In genomic region chr1:200980873-200981272, GRCh38 we compare ENCODE assay signal across 28 cellular contexts.
"Had no signal": no experiment of that assay in that cellular context is flagged by ENCODE, and none has a peak within 500 bp of the region (broad histone marks: within the 10 kb centered on the region; RNA-seq: fewer than 3 reads in every experiment).

No MANE protein-coding gene starts in this region.

- H3K4me3 Mint-ChIP-seq: immature natural killer cell; naive thymus-derived CD8-positive, alpha-beta T cell; nephron; neural crest cell; stimulated activated memory B cell treated with anti-CD40 and anti-IgM and Interleukin-4, amounts not matched to agents 10 μg/mL and 1 μg/mL and 100 μg/mL, for 72 hours; stimulated activated naive CD8-positive, alpha-beta T cell treated with anti-CD3 and anti-CD28 coated beads, Interleukin-15, amount 100 ng/mL, for 72 hours had no signal

- DNase-seq: heart left ventricle; hypothalamus; immature natural killer cell; kidney; left colon; left lung; lower lobe of right lung; mesenchymal stem cell; naive thymus-derived CD8-positive, alpha-beta T cell; pancreas; right lobe of liver; stimulated activated CD4-positive, alpha-beta T cell treated with anti-CD3 and anti-CD28 coated beads, Interleukin-12 subunit alpha, Interleukin-12 subunit beta, amount 100 ng/mL, for 4 hours; stimulated activated CD4-positive, alpha-beta T cell treated with anti-CD3 and anti-CD28 coated beads, Interleukin-15, amount 100 ng/mL, for 24 hours; stimulated activated CD4-positive, alpha-beta T cell treated with anti-CD3 and anti-CD28 coated beads, Interleukin-2, amount 100 ng/mL, for 24 hours; stimulated activated CD4-positive, alpha-beta T cell treated with anti-CD3 and anti-CD28 coated beads, Interleukin-4, amount 100 ng/mL, for 1 hour; stimulated activated naive CD4-positive, alpha-beta T cell treated with Interleukin-2 at 50 U/mL for 16 hours; stimulated activated naive CD8-positive, alpha-beta T cell treated with anti-CD3 and anti-CD28 coated beads, Interleukin-15, amount 100 ng/mL, for 72 hours; substantia nigra; testis; thyroid gland; transverse colon; upper lobe of right lung had no signal

- H3K27ac Mint-ChIP-seq: nephron; stimulated activated memory B cell treated with anti-CD40 and anti-IgM and Interleukin-4, amounts not matched to agents 10 μg/mL and 1 μg/mL and 100 μg/mL, for 72 hours had no signal

- H3K4me2 ChIP-seq: smooth muscle cell had no signal

- H3K27me3 ChIP-seq: heart left ventricle, left lung, pancreas, right atrium auricular region, right lobe of liver, testis, thyroid gland, transverse colon, upper lobe of right lung had no signal

- H3K4me1 Mint-ChIP-seq: immature natural killer cell; nephron; neural crest cell; stimulated activated memory B cell treated with anti-CD40 and anti-IgM and Interleukin-4, amounts not matched to agents 10 μg/mL and 1 μg/mL and 100 μg/mL, for 72 hours; stimulated activated naive CD8-positive, alpha-beta T cell treated with anti-CD3 and anti-CD28 coated beads, Interleukin-15, amount 100 ng/mL, for 72 hours had no signal

- H3K36me3 ChIP-seq: pancreas, prostate gland, right atrium auricular region, thyroid gland, transverse colon, upper lobe of right lung had no signal

- H3K9me3 ChIP-seq: left lung, pancreas, prostate gland, right atrium auricular region, right lobe of liver, testis, thyroid gland, transverse colon, upper lobe of right lung had no signal

- H3K4me1 ChIP-seq: heart left ventricle, left lung, lower lobe of right lung, pancreas, prostate gland, right atrium auricular region, right lobe of liver, testis, thyroid gland, transverse colon, upper lobe of right lung had no signal

- H3K4me3 ChIP-seq: heart left ventricle, left lung, lower lobe of right lung, pancreas, prostate gland, right atrium auricular region, right lobe of liver, smooth muscle cell, testis, thyroid gland, transverse colon, upper lobe of right lung had no signal

- H3K27me3 Mint-ChIP-seq: naive thymus-derived CD8-positive, alpha-beta T cell; stimulated activated memory B cell treated with anti-CD40 and anti-IgM and Interleukin-4, amounts not matched to agents 10 μg/mL and 1 μg/mL and 100 μg/mL, for 72 hours; stimulated activated naive CD8-positive, alpha-beta T cell treated with anti-CD3 and anti-CD28 coated beads, Interleukin-15, amount 100 ng/mL, for 72 hours had no signal

- H3K9me3 Mint-ChIP-seq: immature natural killer cell; naive thymus-derived CD8-positive, alpha-beta T cell; stimulated activated memory B cell treated with anti-CD40 and anti-IgM and Interleukin-4, amounts not matched to agents 10 μg/mL and 1 μg/mL and 100 μg/mL, for 72 hours; stimulated activated naive CD8-positive, alpha-beta T cell treated with anti-CD3 and anti-CD28 coated beads, Interleukin-15, amount 100 ng/mL, for 72 hours had no signal

- ATAC-seq: heart left ventricle; left lung; lower lobe of right lung; naive thymus-derived CD8-positive, alpha-beta T cell; right lobe of liver; stimulated activated memory B cell treated with anti-CD40 and anti-IgM and Interleukin-4, amounts not matched to agents 10 μg/mL and 1 μg/mL and 100 μg/mL, for 72 hours; stimulated activated naive CD8-positive, alpha-beta T cell treated with anti-CD3 and anti-CD28 coated beads, Interleukin-15, amount 100 ng/mL, for 72 hours; upper lobe of right lung had no signal

- H3K27ac ChIP-seq: heart left ventricle, left lung, lower lobe of right lung, pancreas, prostate gland, right atrium auricular region, right lobe of liver, testis, thyroid gland, transverse colon, upper lobe of right lung had no signal
